In genomic region chr1:28259252-28259934, GRCh38 we compare ENCODE assay signal across 8 cellular contexts. TPM values are rescaled to one million over a fixed set of nuclear protein-coding genes. Genes with fewer than 3 reads are reported as not detected.
DNase-seq lines count a peak whose midpoint lies in the region; ATAC-seq and TF ChIP-seq lines count a peak whose summit lies in the region.

Gene SESN2, plus strand, starts transcription at chr1:28259518. Its CDS starts 330 bp downstream, at chr1:28259848.

- peak; percentile 99 for DNase-seq in A673 (ENCODE audit: low spot score)
- peak; percentile 99 for DNase-seq in NCI-H2196 (lab: John Stamatoyannopoulos, UW; ENCODE audit: unreplicated experiment)
- peak; percentile 99 for DNase-seq in breast epithelium (ENCODE audit: low spot score in 2 of 2)

- CTCF ChIA-PET in A673 (lab: Charles Lee): interaction anchor here (1.1 kb wide), 1 partner anchor 11 kb away, joined by 5 read pairs; no protein-coding TSS in a partner anchor

- intact Hi-C loops in A673 (cut with micrococcal nuclease; ENCODE audit: unreplicated experiment): loop anchor here (2.0 kb wide), 1 partner anchor 69 kb away; the partner anchor contains the start of gene MED18
- intact Hi-C loops in breast epithelium (cut with DNase I; ENCODE audit: low total_unique reads): no loop called here

- H3K4me3 ChIP-seq in A673 (ENCODE audit: low read depth, low read length, poor library complexity, severe bottlenecking) (peak within 1 kb of the TSS; percentile 100), breast epithelium (peak within 1 kb of the TSS; percentile 84 to 94 (median 90)), iPS-18a (ENCODE audit: low read length) (peak within 1 kb of the TSS; percentile 84), skeletal muscle tissue (ENCODE audit: low read length in 3 of 3) (peak within 1 kb of the TSS; percentile 75 to 88 (median 87))

- H3K27ac ChIP-seq in A673 (ENCODE audit: low read depth, low read length, poor library complexity, severe bottlenecking) (peak within 1 kb of the TSS; percentile 92), VCaP (peak within 1 kb of the TSS; percentile 74), breast epithelium (peak within 1 kb of the TSS; percentile 86 to 90), iPS-18a (ENCODE audit: low read length) (no peak within 1 kb of the TSS), skeletal muscle tissue (ENCODE audit: low read depth, low read length) (peak within 1 kb of the TSS; percentile 84)

- H3K9me3 ChIP-seq in A673 (ENCODE audit: low read depth, low read length, poor library complexity, severe bottlenecking): no peaks in the 10 kb centered on the region
- H3K9me3 ChIP-seq in breast epithelium: no peaks in the 10 kb centered on the region
- H3K9me3 ChIP-seq in iPS-18a (ENCODE audit: control insufficient read depth, low read depth, low read length): no peaks in the 10 kb centered on the region
- no peaks in the 10 kb centered on the region for H3K9me3 ChIP-seq in skeletal muscle tissue (ENCODE audit: control insufficient read depth in 3 of 3, low read length in 3 of 3)

- ATAC-seq in GM18868 (IDR thresholded peaks at IDR 0.05; ENCODE audit: unreplicated experiment) (peak; percentile 94), HG03108 (IDR thresholded peaks at IDR 0.05; ENCODE audit: unreplicated experiment) (peak; percentile 93)

- TF ChIP-seq POLR2A in breast epithelium (IDR thresholded peaks at IDR 0.05): peak; percentile 94

- no peaks in the 10 kb centered on the region for H3K27me3 ChIP-seq in A673 (replicated peaks; ENCODE audit: insufficient read depth, low read depth, low read length, poor library complexity)
- no peaks in the 10 kb centered on the region for H3K27me3 ChIP-seq in breast epithelium
- H3K27me3 ChIP-seq in iPS-18a (ENCODE audit: control insufficient read depth, insufficient read depth, low read length): no peaks in the 10 kb centered on the region
- H3K27me3 ChIP-seq in skeletal muscle tissue (ENCODE audit: control insufficient read depth in 3 of 3, insufficient read depth in 3 of 3, low read length in 3 of 3): no peaks in the 10 kb centered on the region

- no peaks in the 10 kb centered on the region for H3K36me3 ChIP-seq in A673 (ENCODE audit: insufficient read depth, low read length, poor library complexity, severe bottlenecking)
- H3K36me3 ChIP-seq in breast epithelium: no peaks in the 10 kb centered on the region
- H3K36me3 ChIP-seq in iPS-18a (ENCODE audit: control insufficient read depth, low read depth, low read length): no peaks in the 10 kb centered on the region
- no peaks in the 10 kb centered on the region for H3K36me3 ChIP-seq in skeletal muscle tissue (ENCODE audit: control insufficient read depth in 3 of 3, insufficient read depth in 3 of 3, low read length in 3 of 3)

- peaks cover 11% of the 10 kb centered on the region for H3K4me1 ChIP-seq in A673 (ENCODE audit: insufficient read depth, low read length, poor library complexity, severe bottlenecking)
- H3K4me1 ChIP-seq in breast epithelium: no peaks in the 10 kb centered on the region
- H3K4me1 ChIP-seq in iPS-18a (ENCODE audit: control insufficient read depth, low read depth, low read length): peaks cover 3% of the 10 kb centered on the region
- H3K4me1 ChIP-seq in skeletal muscle tissue (ENCODE audit: control insufficient read depth in 3 of 3, insufficient read depth in 3 of 3, low read length in 3 of 3): peaks cover 29 to 30% (median 30%) of the 10 kb centered on the region in 3 donors

- TF ChIP-seq CTCF in A673 (conservative IDR thresholded peaks at IDR 0.05; ENCODE audit: low read depth, low read length) (no peak), VCaP (conservative IDR thresholded peaks at IDR 0.05) (no peak), breast epithelium (IDR thresholded peaks at IDR 0.05) (no peak)

- H3K9ac ChIP-seq in iPS-18a (ENCODE audit: low read length): peak within 1 kb of the TSS; percentile 86
- peak within 1 kb of the TSS; percentile 83 to 93 (median 85) for H3K9ac ChIP-seq in skeletal muscle tissue (ENCODE audit: low read depth in 1 of 3, low read length in 3 of 3)

- TSS peak; percentile 47 for BruUV-seq in A673 (replicated peaks; lab: Mats Ljungman, UMichigan)

- POLR2A ChIA-PET in A673 (lab: Charles Lee; ENCODE audit: low non-redundant PET): interaction anchor here (2.5 kb wide), 1 partner anchor 10 kb away, joined by 10 read pairs; no protein-coding TSS in a partner anchor

RNA-seq across cellular contexts. Expression of gene SESN2, which starts in this region (rescaled TPM):
- total RNA-seq in A673 (2021) (15.7 and 19.8 TPM in 2 replicates), breast epithelium (10 to 100 TPM in 2 of 3 donors, 1 to 10 TPM in 1; 10.0 to 16.0 (median 12.5) TPM), skeletal muscle tissue (2.1 TPM)
